In the genomic region with DNA sequence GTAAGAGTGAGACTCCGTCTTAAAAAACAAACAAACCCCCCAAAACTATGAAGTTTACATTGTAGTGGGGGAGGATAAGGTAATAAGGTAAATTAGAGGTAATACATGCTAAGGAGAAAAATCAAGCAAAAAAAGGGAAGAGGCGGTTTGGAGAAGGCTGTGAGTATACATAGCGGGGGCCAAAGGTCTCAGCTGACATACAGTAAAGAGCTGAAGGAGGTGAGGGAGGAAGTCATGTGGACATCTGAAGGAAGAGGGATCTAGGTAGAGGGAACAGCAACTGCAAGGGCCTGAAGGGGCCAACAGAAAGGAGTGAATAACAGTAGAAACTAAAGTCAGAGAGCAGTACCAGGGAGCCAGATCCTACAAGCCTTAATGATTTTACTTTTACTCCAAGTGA, we compare ENCODE assay signal across 1 cellular context.
TF ChIP-seq lines count a peak whose summit lies in the region.

No MANE protein-coding gene starts in this region.

TF ChIP-seq in GM23338, 12 proteins besides CTCF, POLR2A, EP300 and RAD21 (continued from another document):
- TF ChIP-seq, protein P1, sequence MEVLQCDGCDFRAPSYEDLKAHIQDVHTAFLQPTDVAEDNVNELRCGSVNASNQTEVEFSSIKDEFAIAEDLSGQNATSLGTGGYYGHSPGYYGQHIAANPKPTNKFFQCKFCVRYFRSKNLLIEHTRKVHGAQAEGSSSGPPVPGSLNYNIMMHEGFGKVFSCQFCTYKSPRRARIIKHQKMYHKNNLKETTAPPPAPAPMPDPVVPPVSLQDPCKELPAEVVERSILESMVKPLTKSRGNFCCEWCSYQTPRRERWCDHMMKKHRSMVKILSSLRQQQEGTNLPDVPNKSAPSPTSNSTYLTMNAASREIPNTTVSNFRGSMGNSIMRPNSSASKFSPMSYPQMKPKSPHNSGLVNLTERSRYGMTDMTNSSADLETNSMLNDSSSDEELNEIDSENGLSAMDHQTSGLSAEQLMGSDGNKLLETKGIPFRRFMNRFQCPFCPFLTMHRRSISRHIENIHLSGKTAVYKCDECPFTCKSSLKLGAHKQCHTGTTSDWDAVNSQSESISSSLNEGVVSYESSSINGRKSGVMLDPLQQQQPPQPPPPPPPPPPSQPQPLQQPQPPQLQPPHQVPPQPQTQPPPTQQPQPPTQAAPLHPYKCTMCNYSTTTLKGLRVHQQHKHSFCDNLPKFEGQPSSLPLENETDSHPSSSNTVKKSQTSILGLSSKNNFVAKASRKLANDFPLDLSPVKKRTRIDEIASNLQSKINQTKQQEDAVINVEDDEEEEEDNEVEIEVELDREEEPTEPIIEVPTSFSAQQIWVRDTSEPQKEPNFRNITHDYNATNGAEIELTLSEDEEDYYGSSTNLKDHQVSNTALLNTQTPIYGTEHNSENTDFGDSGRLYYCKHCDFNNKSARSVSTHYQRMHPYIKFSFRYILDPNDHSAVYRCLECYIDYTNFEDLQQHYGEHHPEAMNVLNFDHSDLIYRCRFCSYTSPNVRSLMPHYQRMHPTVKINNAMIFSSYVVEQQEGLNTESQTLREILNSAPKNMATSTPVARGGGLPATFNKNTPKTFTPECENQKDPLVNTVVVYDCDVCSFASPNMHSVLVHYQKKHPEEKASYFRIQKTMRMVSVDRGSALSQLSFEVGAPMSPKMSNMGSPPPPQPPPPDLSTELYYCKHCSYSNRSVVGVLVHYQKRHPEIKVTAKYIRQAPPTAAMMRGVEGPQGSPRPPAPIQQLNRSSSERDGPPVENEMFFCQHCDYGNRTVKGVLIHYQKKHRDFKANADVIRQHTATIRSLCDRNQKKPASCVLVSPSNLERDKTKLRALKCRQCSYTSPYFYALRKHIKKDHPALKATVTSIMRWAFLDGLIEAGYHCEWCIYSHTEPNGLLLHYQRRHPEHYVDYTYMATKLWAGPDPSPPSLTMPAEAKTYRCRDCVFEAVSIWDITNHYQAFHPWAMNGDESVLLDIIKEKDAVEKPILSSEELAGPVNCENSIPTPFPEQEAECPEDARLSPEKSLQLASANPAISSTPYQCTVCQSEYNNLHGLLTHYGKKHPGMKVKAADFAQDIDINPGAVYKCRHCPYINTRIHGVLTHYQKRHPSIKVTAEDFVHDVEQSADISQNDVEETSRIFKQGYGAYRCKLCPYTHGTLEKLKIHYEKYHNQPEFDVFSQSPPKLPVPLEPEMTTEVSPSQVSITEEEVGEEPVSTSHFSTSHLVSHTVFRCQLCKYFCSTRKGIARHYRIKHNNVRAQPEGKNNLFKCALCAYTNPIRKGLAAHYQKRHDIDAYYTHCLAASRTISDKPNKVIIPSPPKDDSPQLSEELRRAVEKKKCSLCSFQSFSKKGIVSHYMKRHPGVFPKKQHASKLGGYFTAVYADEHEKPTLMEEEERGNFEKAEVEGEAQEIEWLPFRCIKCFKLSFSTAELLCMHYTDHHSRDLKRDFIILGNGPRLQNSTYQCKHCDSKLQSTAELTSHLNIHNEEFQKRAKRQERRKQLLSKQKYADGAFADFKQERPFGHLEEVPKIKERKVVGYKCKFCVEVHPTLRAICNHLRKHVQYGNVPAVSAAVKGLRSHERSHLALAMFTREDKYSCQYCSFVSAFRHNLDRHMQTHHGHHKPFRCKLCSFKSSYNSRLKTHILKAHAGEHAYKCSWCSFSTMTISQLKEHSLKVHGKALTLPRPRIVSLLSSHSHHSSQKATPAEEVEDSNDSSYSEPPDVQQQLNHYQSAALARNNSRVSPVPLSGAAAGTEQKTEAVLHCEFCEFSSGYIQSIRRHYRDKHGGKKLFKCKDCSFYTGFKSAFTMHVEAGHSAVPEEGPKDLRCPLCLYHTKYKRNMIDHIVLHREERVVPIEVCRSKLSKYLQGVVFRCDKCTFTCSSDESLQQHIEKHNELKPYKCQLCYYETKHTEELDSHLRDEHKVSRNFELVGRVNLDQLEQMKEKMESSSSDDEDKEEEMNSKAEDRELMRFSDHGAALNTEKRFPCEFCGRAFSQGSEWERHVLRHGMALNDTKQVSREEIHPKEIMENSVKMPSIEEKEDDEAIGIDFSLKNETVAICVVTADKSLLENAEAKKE (CRISPR knock-in tag; IDR thresholded peaks at IDR 0.05): no peak
- TF ChIP-seq ZNF114 (CRISPR knock-in tag; IDR thresholded peaks at IDR 0.05) (no peak), NANOG (IDR thresholded peaks at IDR 0.05; ENCODE audit: borderline replicate concordance) (no peak), REST (IDR thresholded peaks at IDR 0.05; ENCODE audit: unreplicated experiment) (no peak)
